ENCODE assay signal across 14 cellular contexts in the genomic region with DNA sequence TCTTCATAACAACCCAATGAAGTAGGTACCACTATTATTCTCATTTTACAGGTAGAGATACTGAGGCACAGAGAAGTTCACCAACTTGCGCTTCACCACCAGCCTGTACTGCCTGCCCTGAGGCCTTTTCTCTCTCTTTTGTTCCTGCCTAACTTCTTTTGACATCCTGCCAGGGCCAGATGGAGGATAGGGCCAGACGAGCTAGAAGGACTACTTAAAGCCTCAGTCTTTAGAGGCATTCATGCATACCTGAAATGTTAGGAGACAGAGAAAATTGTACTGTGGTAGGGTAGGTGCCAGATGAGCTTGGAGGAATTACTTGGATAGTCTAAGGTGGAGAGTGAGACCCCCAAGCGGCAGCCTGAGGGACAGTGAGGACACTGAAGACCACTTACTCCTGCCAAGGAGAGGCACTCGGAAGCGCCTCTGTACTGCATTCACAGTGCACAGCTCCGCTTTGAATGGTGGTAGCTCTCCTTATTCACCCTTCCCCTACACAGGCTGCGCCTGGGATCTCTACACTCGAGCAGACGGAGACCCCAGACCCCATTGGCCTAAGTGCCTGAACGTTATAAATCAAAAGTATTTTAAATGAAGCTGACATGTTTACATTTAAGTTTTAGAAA. TPM values are rescaled to one million over a fixed set of nuclear protein-coding genes. Genes with fewer than 3 reads are reported as not detected.
DNase-seq lines count a peak whose midpoint lies in the region; ATAC-seq and TF ChIP-seq lines count a peak whose summit lies in the region.
"Had no signal": no experiment of that assay in that cellular context is flagged by ENCODE, and none has a peak within 500 bp of the region (broad histone marks: within the 10 kb centered on the region; RNA-seq: fewer than 3 reads in every experiment).

No MANE protein-coding gene starts in this region.

- peaks cover 31% of the 10 kb centered on the region for H3K27me3 ChIP-seq in left ventricle myocardium inferior (ENCODE audit: low read depth)
- no peaks in the 10 kb centered on the region for H3K27me3 ChIP-seq in Peyer's patch
- no peaks in the 10 kb centered on the region for H3K27me3 ChIP-seq in prostate gland (replicated peaks; ENCODE audit: insufficient read depth)
- H3K27me3 ChIP-seq: transverse colon had no signal

- no peak for TF ChIP-seq CTCF in left ventricle myocardium inferior (IDR thresholded peaks at IDR 0.05; ENCODE audit: borderline replicate concordance)
- no peak for TF ChIP-seq CTCF in Peyer's patch (IDR thresholded peaks at IDR 0.05)
- TF ChIP-seq CTCF in prostate gland (IDR thresholded peaks at IDR 0.05), result no peak

- TF ChIP-seq POLR2A in Peyer's patch (IDR thresholded peaks at IDR 0.05), result no peak
- no peak for TF ChIP-seq POLR2A in prostate gland (IDR thresholded peaks at IDR 0.05)

- intact Hi-C loops in cardiac septum (cut with DNase I), result no loop called here
- intact Hi-C loops in left ventricle myocardium inferior (cut with micrococcal nuclease), result no loop called here
- intact Hi-C loops in prostate gland (cut with DNase I), result no loop called here

- H3K27ac ChIP-seq in left ventricle myocardium inferior (replicated peaks) (no peak overlapping the region), Peyer's patch (no peak overlapping the region), prostate gland (no peak overlapping the region)
- H3K27ac ChIP-seq: dorsolateral prefrontal cortex, transverse colon had no signal

- 70% methylated on average over 10 of the region's 10 CpGs for WGBS in prostate gland

- H3K4me1 ChIP-seq in left ventricle myocardium inferior (no peaks in the 10 kb centered on the region), Peyer's patch (no peaks in the 10 kb centered on the region), prostate gland (replicated peaks) (no peaks in the 10 kb centered on the region)
- H3K4me1 ChIP-seq: transverse colon had no signal

- H3K36me3 ChIP-seq in left ventricle myocardium inferior (no peaks in the 10 kb centered on the region), Peyer's patch (no peaks in the 10 kb centered on the region), prostate gland (no peaks in the 10 kb centered on the region)
- H3K36me3 ChIP-seq: transverse colon had no signal

- no peak for ATAC-seq in HG03571 (IDR thresholded peaks at IDR 0.05; ENCODE audit: unreplicated experiment)
- ATAC-seq: activated naive CD8-positive, alpha-beta T cell treated with anti-CD3 and anti-CD28 coated beads, Interleukin-2, amount 50 U/mL, for 24 hours had no signal

- peak; percentile 33 for DNase-seq in cardiac septum (ENCODE audit: low spot score)
- no peak for DNase-seq in left ventricle myocardium inferior
- peak in 2 of 3 donors; percentile 9 to 15 for DNase-seq in Peyer's patch
- DNase-seq in islet precursor cell, result peak; percentile 59
- peak; percentile 26 for DNase-seq in ureter (ENCODE audit: low spot score)
- DNase-seq in H4 (ENCODE audit: low spot score), result no peak
- DNase-seq in prostate gland (ENCODE audit: low spot score), result no peak
- DNase-seq: activated naive CD8-positive, alpha-beta T cell treated with anti-CD3 and anti-CD28 coated beads, Interleukin-2, amount 50 U/mL, for 24 hours; NCI-H510A treated with DMSO at 0.1 percent for 48 hours; nucleus accumbens; transverse colon had no signal

- H3K4me3 ChIP-seq in left ventricle myocardium inferior (no peak overlapping the region), Peyer's patch (no peak overlapping the region), prostate gland (no peak overlapping the region)
- H3K4me3 ChIP-seq: dorsolateral prefrontal cortex, transverse colon had no signal

- peaks cover 6% of the 10 kb centered on the region for H3K9me3 ChIP-seq in left ventricle myocardium inferior (replicated peaks)
- no peaks in the 10 kb centered on the region for H3K9me3 ChIP-seq in Peyer's patch
- no peaks in the 10 kb centered on the region for H3K9me3 ChIP-seq in prostate gland
- H3K9me3 ChIP-seq: transverse colon had no signal

RNA-seq across cellular contexts. Expression of a gene that starts 6.2 kb away (rescaled TPM):
- total RNA-seq in cardiac septum, result not detected
- total RNA-seq in left ventricle myocardium inferior, result not detected
- total RNA-seq in Peyer's patch, result not detected
- 3.3 TPM for total RNA-seq in ureter
- 0.33 TPM in 1 of 2 replicates, not detected in the other for total RNA-seq in H4 (2014; rRNA removed; shearing (Covaris generic))
- not detected for total RNA-seq in prostate gland
- total RNA-seq: HT1080, transverse colon had no signal

RNA-seq across cellular contexts. Expression of a gene that starts 13.0 kb away (rescaled TPM):
- total RNA-seq in cardiac septum (0.32 TPM), left ventricle myocardium inferior (not detected), Peyer's patch (not detected), ureter (not detected), prostate gland (1 to 10 TPM in 1 of 2 donors, under 1 TPM in 1; 0.91 to 1.9 TPM)
- total RNA-seq in H4 (2014; rRNA removed; shearing (Covaris generic)), result 0.19 TPM in 1 of 2 replicates, not detected in the other
- total RNA-seq: HT1080, transverse colon had no signal

Comparison
In these comparisons a context has a peak if more than half of its experiments do, and no peak if none do; other contexts are left out.
1. DNase-seq: peak in cardiac septum (single experiment), Peyer's patch (2 of 3), islet precursor cell (single experiment) and ureter (single experiment); none in left ventricle myocardium inferior (single experiment), H4 (single experiment) and prostate gland (single experiment).